Comparison of ENCODE assay signal across 8 cellular contexts in the genomic region with DNA sequence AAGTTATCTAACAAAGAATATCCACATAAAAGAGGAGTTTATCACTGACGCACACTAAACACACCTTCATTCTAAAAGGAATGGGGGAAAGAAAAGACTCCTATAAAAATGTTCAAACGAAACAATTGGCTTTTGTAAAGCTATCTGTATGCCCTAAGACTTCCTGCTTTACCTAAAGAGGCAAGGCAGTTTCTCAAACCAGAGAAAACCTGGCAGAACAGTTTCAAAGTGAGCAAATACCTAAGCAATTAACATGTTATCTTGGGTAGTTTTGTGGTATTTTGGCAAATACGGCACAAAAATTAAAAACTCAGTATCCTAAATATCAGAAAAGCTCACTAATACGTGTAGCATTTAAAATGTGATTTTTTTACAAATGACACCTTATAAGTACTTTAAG. TPM values are rescaled to one million over a fixed set of nuclear protein-coding genes. Genes with fewer than 3 reads are reported as not detected.
DNase-seq lines count a peak whose midpoint lies in the region; ATAC-seq and TF ChIP-seq lines count a peak whose summit lies in the region.

No MANE protein-coding gene starts in this region.

- intact Hi-C loops in MCF 10A (cut with micrococcal nuclease): no loop called here

- peaks cover 3 to 33% (median 4%) of the 10 kb centered on the region in 3 donors for H3K36me3 Mint-ChIP-seq in CD8-positive, alpha-beta memory T cell
- H3K36me3 Mint-ChIP-seq in MCF 10A (ENCODE audit: insufficient read depth, unreplicated experiment): peaks cover 22% of the 10 kb centered on the region

- H3K9ac ChIP-seq in Karpas-422 (ENCODE audit: low read length) (peak overlapping the region; percentile 96), mucosa of stomach (ENCODE audit: low read length) (peak overlapping the region; percentile 100)

- TF ChIP-seq CTCF in MCF 10A (IDR thresholded peaks at IDR 0.05; ENCODE audit: unreplicated experiment): no peak

- CTCF ChIA-PET in CD8-positive, alpha-beta memory T cell (lab: Charles Lee): no interaction called here
- CTCF ChIA-PET in MCF 10A (lab: Yijun Ruan, JAX): interaction anchor here (1.0 to 1.2 kb wide), 3 partner anchors 15 to 121 kb away, joined by 3 to 4 read pairs (median 3); no protein-coding TSS in a partner anchor

- POLR2A ChIA-PET in CD8-positive, alpha-beta memory T cell (lab: Charles Lee): interaction anchor here (0.9 kb wide), 1 partner anchor 233 kb away, joined by 3 read pairs; the partner anchor contains the start of gene ZCCHC17
- POLR2A ChIA-PET in MCF 10A (lab: Yijun Ruan, JAX): interaction anchor here (0.6 to 3.6 kb wide), 22 partner anchors 8 to 838 kb away, joined by 3 to 30 read pairs (median 4); no protein-coding TSS in a partner anchor

- peaks cover 69% of the 10 kb centered on the region for H3K79me2 ChIP-seq in Karpas-422 (ENCODE audit: low read length)

- peak overlapping the region; percentile 86 to 100 (median 99) for H3K27ac Mint-ChIP-seq in CD8-positive, alpha-beta memory T cell
- H3K27ac Mint-ChIP-seq in MCF 10A (ENCODE audit: low read depth, unreplicated experiment): peak overlapping the region; percentile 100

- H3K4me1 ChIP-seq in CD8-positive, alpha-beta memory T cell (ENCODE audit: insufficient read depth, low read length): peaks cover 47% of the 10 kb centered on the region
- peaks cover 20% of the 10 kb centered on the region for H3K4me1 ChIP-seq in Karpas-422 (ENCODE audit: low read length)
- H3K4me1 ChIP-seq in mucosa of stomach (ENCODE audit: control insufficient read depth, insufficient read depth, low read length): peaks cover 11% of the 10 kb centered on the region

- no peaks in the 10 kb centered on the region for H3K9me3 ChIP-seq in CD8-positive, alpha-beta memory T cell (ENCODE audit: low read length)
- H3K9me3 ChIP-seq in Karpas-422 (ENCODE audit: low read length) (no peaks in the 10 kb centered on the region), mucosa of stomach (ENCODE audit: control insufficient read depth, low read length) (no peaks in the 10 kb centered on the region)

- DNase-seq in CD8-positive, alpha-beta memory T cell: peak in 1 of 5 donors; percentile 14
- peak; percentile 46 for DNase-seq in Karpas-422
- DNase-seq in MCF 10A (ENCODE audit: unreplicated experiment): peak; percentile 25
- no peak for DNase-seq in DMS79 (lab: John Stamatoyannopoulos, UW)
- no peak for DNase-seq in stimulated activated CD4-positive, alpha-beta T cell treated with anti-CD3 and anti-CD28 coated beads, Interleukin-2, amount 100 ng/mL, for 24 hours

- H3K27me3 Mint-ChIP-seq in CD8-positive, alpha-beta memory T cell: peaks cover 0 to 4% of the 10 kb centered on the region in 2 donors
- H3K27me3 Mint-ChIP-seq in MCF 10A (ENCODE audit: insufficient read depth, unreplicated experiment): no peaks in the 10 kb centered on the region

- H3K4me1 Mint-ChIP-seq in CD8-positive, alpha-beta memory T cell: peaks cover 38 to 59% (median 55%) of the 10 kb centered on the region in 3 donors
- peaks cover 12% of the 10 kb centered on the region for H3K4me1 Mint-ChIP-seq in MCF 10A (ENCODE audit: insufficient read depth, unreplicated experiment)

- peaks cover 3% of the 10 kb centered on the region for H3K36me3 ChIP-seq in CD8-positive, alpha-beta memory T cell (ENCODE audit: insufficient read depth, low read length)
- H3K36me3 ChIP-seq in Karpas-422 (ENCODE audit: insufficient read depth, low read length): peaks cover 24% of the 10 kb centered on the region
- H3K36me3 ChIP-seq in mucosa of stomach (ENCODE audit: control insufficient read depth, insufficient read depth, low read length): peaks cover 3% of the 10 kb centered on the region

- ATAC-seq in GM18517 (IDR thresholded peaks at IDR 0.05; ENCODE audit: unreplicated experiment): no peak
- ATAC-seq in GM19328 (IDR thresholded peaks at IDR 0.05; ENCODE audit: unreplicated experiment): no peak

- H3K4me2 ChIP-seq in Karpas-422 (ENCODE audit: low read depth, low read length, poor library complexity, severe bottlenecking): peak overlapping the region; percentile 83

- peak overlapping the region; percentile 94 to 99 (median 97) for H3K4me3 Mint-ChIP-seq in CD8-positive, alpha-beta memory T cell
- H3K4me3 Mint-ChIP-seq in MCF 10A (ENCODE audit: unreplicated experiment): peak overlapping the region; percentile 94

- no peak overlapping the region for H2AFZ ChIP-seq in Karpas-422 (ENCODE audit: low read length)

- H3K27ac ChIP-seq in CD8-positive, alpha-beta memory T cell (ENCODE audit: low read depth, low read length): peak overlapping the region; percentile 82
- H3K27ac ChIP-seq in Karpas-422 (ENCODE audit: low read length): no peak overlapping the region

- H3K27me3 ChIP-seq in CD8-positive, alpha-beta memory T cell (ENCODE audit: insufficient read depth, low read length, poor library complexity, severe bottlenecking): no peaks in the 10 kb centered on the region
- H3K27me3 ChIP-seq in Karpas-422 (ENCODE audit: low read length) (no peaks in the 10 kb centered on the region), mucosa of stomach (ENCODE audit: control insufficient read depth, insufficient read depth, low read length) (no peaks in the 10 kb centered on the region)

- H3K4me3 ChIP-seq in CD8-positive, alpha-beta memory T cell (ENCODE audit: low read length): peak overlapping the region; percentile 65
- H3K4me3 ChIP-seq in Karpas-422 (ENCODE audit: low read length) (peak overlapping the region; percentile 93), mucosa of stomach (ENCODE audit: low read length) (peak overlapping the region; percentile 99)

- H3K9me2 ChIP-seq in Karpas-422 (replicated peaks; ENCODE audit: insufficient read depth, low read length): no peaks in the 10 kb centered on the region

- peaks cover 51% of the 10 kb centered on the region for H4K20me1 ChIP-seq in Karpas-422 (ENCODE audit: insufficient read depth, low read depth, low read length)

- no TSS peak for BruUV-seq in MCF 10A (replicated peaks; lab: Mats Ljungman, UMichigan)

- H3K9me3 Mint-ChIP-seq in CD8-positive, alpha-beta memory T cell: no peaks in the 10 kb centered on the region
- H3K9me3 Mint-ChIP-seq in MCF 10A (ENCODE audit: unreplicated experiment): no peaks in the 10 kb centered on the region

RNA-seq across cellular contexts. Expression of gene PUM1, which starts 1.9 kb away (rescaled TPM):
- total RNA-seq in CD8-positive, alpha-beta memory T cell: 100 to 1,000 TPM in 1 of 2 experiments, 10 to 100 TPM in 1; 99.8 to 113 TPM
- polyA plus RNA-seq in CD8-positive, alpha-beta memory T cell: 127 TPM
- total RNA-seq in Karpas-422 (2014; rRNA removed; shearing (Covaris generic); ENCODE audit: low replicate concordance): 64.0 and 96.2 TPM in 2 replicates
- total RNA-seq in MCF 10A (2022): 107 and 110 TPM in 2 replicates

Comparison
In these comparisons a context has a peak if more than half of its experiments do, and no peak if none do; other contexts are left out.
1. DNase-seq: peak in Karpas-422 (single experiment) and MCF 10A (single experiment); none in DMS79 (single experiment) and stimulated activated CD4-positive, alpha-beta T cell treated with anti-CD3 and anti-CD28 coated beads, Interleukin-2, amount 100 ng/mL, for 24 hours (0 of 2).
2. Peak in every context shown above with its lines, with median percentiles within 50 percentile points of each other: H3K4me3 ChIP-seq.